In genomic region chr5:138213161-138214029, GRCh38 we compare ENCODE assay signal across 1 cellular context.
TF ChIP-seq lines count a peak whose summit lies in the region.

A gene with protein sequence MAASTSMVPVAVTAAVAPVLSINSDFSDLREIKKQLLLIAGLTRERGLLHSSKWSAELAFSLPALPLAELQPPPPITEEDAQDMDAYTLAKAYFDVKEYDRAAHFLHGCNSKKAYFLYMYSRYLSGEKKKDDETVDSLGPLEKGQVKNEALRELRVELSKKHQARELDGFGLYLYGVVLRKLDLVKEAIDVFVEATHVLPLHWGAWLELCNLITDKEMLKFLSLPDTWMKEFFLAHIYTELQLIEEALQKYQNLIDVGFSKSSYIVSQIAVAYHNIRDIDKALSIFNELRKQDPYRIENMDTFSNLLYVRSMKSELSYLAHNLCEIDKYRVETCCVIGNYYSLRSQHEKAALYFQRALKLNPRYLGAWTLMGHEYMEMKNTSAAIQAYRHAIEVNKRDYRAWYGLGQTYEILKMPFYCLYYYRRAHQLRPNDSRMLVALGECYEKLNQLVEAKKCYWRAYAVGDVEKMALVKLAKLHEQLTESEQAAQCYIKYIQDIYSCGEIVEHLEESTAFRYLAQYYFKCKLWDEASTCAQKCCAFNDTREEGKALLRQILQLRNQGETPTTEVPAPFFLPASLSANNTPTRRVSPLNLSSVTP (minus strand): TSS chr5:138213323. CDS start chr5:138213312, 11 bp downstream.

TF ChIP-seq in K562, 482 proteins besides CTCF, POLR2A, EP300 and RAD21 (continued from another document and continues in another):
- TF ChIP-seq ZNF518B (CRISPR knock-in tag; IDR thresholded peaks at IDR 0.05) (no peak), SPI1 (IDR thresholded peaks at IDR 0.05; ENCODE audit: borderline replicate concordance, low read depth, low read length) (no peak), ZNF507 (tag; conservative IDR thresholded peaks at IDR 0.05) (no peak), IFI16 (CRISPR knock-in tag; IDR thresholded peaks at IDR 0.05) (no peak), GABPB1 (CRISPR knock-in tag; IDR thresholded peaks at IDR 0.05) (0 out of 2 replicates have a peak, but pooled peaks have one; percentile 19), MEF2A (IDR thresholded peaks at IDR 0.05; ENCODE audit: control insufficient read depth, low read depth, low read length) (no peak), SMAD2 (IDR thresholded peaks at IDR 0.05; ENCODE audit: low read depth, low read length) (no peak), EHMT2 (IDR thresholded peaks at IDR 0.05) (no peak), ZNF133 (CRISPR knock-in tag; IDR thresholded peaks at IDR 0.05) (no peak), ZNF316 (IDR thresholded peaks at IDR 0.05) (peak; percentile 66), SLC30A9 (CRISPR knock-in tag; IDR thresholded peaks at IDR 0.05) (no peak), ZNF24 (IDR thresholded peaks at IDR 0.05) (no peak), HDAC3 (IDR thresholded peaks at IDR 0.05; ENCODE audit: borderline replicate concordance, partially characterized antibody) (no peak), PHTF2 (CRISPR knock-in tag; IDR thresholded peaks at IDR 0.05) (no peak), CTBP1 (IDR thresholded peaks at IDR 0.05; ENCODE audit: borderline replicate concordance) (peak; percentile 33), GTF2A2 (tag; IDR thresholded peaks at IDR 0.05) (no peak), MCM3 (IDR thresholded peaks at IDR 0.05) (no peak), ZNF174 (CRISPR knock-in tag; IDR thresholded peaks at IDR 0.05) (no peak), TEAD2 (tag; IDR thresholded peaks at IDR 0.05) (no peak), HMBOX1 (IDR thresholded peaks at IDR 0.05) (no peak), GABPA (tag; conservative IDR thresholded peaks at IDR 0.05; ENCODE audit: low read depth) (no peak), ZNF239 (CRISPR knock-in tag; IDR thresholded peaks at IDR 0.05) (no peak), ZFP1 (CRISPR knock-in tag; IDR thresholded peaks at IDR 0.05) (no peak), ZNF75A (CRISPR knock-in tag; IDR thresholded peaks at IDR 0.05) (no peak), NFATC3 (IDR thresholded peaks at IDR 0.05) (no peak), ZBTB49 (CRISPR knock-in tag; IDR thresholded peaks at IDR 0.05; ENCODE audit: borderline replicate concordance) (no peak), CBX2 (IDR thresholded peaks at IDR 0.05; ENCODE audit: insufficient read depth, low read length, poor library complexity, severe bottlenecking) (no peak), FOSL1 (tag; conservative IDR thresholded peaks at IDR 0.05) (no peak), PHF20 (IDR thresholded peaks at IDR 0.05; ENCODE audit: partially characterized antibody) (peak; percentile 96), MBD2 (IDR thresholded peaks at IDR 0.05; ENCODE audit: borderline replicate concordance, low read depth) (peak; percentile 97), ZNF146 (CRISPR knock-in tag; IDR thresholded peaks at IDR 0.05; ENCODE audit: unreplicated experiment) (no peak), ZNF224 (CRISPR knock-in tag; IDR thresholded peaks at IDR 0.05) (no peak), KLF6 (CRISPR knock-in tag; IDR thresholded peaks at IDR 0.05; ENCODE audit: borderline replicate concordance) (no peak), ZNF197 (CRISPR knock-in tag; IDR thresholded peaks at IDR 0.05; ENCODE audit: low read depth) (no peak), GABPB2 (CRISPR knock-in tag; conservative IDR thresholded peaks at IDR 0.05) (no peak)
- TF ChIP-seq, protein P1, sequence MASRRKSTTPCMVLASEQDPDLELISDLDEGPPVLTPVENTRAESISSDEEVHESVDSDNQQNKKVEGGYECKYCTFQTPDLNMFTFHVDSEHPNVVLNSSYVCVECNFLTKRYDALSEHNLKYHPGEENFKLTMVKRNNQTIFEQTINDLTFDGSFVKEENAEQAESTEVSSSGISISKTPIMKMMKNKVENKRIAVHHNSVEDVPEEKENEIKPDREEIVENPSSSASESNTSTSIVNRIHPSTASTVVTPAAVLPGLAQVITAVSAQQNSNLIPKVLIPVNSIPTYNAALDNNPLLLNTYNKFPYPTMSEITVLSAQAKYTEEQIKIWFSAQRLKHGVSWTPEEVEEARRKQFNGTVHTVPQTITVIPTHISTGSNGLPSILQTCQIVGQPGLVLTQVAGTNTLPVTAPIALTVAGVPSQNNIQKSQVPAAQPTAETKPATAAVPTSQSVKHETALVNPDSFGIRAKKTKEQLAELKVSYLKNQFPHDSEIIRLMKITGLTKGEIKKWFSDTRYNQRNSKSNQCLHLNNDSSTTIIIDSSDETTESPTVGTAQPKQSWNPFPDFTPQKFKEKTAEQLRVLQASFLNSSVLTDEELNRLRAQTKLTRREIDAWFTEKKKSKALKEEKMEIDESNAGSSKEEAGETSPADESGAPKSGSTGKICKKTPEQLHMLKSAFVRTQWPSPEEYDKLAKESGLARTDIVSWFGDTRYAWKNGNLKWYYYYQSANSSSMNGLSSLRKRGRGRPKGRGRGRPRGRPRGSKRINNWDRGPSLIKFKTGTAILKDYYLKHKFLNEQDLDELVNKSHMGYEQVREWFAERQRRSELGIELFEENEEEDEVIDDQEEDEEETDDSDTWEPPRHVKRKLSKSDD (conservative IDR thresholded peaks at IDR 0.05; ENCODE audit: low read length) = no peak
- TF ChIP-seq, protein P2, sequence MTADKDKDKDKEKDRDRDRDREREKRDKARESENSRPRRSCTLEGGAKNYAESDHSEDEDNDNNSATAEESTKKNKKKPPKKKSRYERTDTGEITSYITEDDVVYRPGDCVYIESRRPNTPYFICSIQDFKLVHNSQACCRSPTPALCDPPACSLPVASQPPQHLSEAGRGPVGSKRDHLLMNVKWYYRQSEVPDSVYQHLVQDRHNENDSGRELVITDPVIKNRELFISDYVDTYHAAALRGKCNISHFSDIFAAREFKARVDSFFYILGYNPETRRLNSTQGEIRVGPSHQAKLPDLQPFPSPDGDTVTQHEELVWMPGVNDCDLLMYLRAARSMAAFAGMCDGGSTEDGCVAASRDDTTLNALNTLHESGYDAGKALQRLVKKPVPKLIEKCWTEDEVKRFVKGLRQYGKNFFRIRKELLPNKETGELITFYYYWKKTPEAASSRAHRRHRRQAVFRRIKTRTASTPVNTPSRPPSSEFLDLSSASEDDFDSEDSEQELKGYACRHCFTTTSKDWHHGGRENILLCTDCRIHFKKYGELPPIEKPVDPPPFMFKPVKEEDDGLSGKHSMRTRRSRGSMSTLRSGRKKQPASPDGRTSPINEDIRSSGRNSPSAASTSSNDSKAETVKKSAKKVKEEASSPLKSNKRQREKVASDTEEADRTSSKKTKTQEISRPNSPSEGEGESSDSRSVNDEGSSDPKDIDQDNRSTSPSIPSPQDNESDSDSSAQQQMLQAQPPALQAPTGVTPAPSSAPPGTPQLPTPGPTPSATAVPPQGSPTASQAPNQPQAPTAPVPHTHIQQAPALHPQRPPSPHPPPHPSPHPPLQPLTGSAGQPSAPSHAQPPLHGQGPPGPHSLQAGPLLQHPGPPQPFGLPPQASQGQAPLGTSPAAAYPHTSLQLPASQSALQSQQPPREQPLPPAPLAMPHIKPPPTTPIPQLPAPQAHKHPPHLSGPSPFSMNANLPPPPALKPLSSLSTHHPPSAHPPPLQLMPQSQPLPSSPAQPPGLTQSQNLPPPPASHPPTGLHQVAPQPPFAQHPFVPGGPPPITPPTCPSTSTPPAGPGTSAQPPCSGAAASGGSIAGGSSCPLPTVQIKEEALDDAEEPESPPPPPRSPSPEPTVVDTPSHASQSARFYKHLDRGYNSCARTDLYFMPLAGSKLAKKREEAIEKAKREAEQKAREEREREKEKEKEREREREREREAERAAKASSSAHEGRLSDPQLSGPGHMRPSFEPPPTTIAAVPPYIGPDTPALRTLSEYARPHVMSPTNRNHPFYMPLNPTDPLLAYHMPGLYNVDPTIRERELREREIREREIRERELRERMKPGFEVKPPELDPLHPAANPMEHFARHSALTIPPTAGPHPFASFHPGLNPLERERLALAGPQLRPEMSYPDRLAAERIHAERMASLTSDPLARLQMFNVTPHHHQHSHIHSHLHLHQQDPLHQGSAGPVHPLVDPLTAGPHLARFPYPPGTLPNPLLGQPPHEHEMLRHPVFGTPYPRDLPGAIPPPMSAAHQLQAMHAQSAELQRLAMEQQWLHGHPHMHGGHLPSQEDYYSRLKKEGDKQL (CRISPR knock-in tag; IDR thresholded peaks at IDR 0.05; ENCODE audit: borderline replicate concordance) = no peak
- TF ChIP-seq, protein P3, sequence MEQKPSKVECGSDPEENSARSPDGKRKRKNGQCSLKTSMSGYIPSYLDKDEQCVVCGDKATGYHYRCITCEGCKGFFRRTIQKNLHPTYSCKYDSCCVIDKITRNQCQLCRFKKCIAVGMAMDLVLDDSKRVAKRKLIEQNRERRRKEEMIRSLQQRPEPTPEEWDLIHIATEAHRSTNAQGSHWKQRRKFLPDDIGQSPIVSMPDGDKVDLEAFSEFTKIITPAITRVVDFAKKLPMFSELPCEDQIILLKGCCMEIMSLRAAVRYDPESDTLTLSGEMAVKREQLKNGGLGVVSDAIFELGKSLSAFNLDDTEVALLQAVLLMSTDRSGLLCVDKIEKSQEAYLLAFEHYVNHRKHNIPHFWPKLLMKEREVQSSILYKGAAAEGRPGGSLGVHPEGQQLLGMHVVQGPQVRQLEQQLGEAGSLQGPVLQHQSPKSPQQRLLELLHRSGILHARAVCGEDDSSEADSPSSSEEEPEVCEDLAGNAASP (IDR thresholded peaks at IDR 0.05) = no peak
- TF ChIP-seq, protein P4, sequence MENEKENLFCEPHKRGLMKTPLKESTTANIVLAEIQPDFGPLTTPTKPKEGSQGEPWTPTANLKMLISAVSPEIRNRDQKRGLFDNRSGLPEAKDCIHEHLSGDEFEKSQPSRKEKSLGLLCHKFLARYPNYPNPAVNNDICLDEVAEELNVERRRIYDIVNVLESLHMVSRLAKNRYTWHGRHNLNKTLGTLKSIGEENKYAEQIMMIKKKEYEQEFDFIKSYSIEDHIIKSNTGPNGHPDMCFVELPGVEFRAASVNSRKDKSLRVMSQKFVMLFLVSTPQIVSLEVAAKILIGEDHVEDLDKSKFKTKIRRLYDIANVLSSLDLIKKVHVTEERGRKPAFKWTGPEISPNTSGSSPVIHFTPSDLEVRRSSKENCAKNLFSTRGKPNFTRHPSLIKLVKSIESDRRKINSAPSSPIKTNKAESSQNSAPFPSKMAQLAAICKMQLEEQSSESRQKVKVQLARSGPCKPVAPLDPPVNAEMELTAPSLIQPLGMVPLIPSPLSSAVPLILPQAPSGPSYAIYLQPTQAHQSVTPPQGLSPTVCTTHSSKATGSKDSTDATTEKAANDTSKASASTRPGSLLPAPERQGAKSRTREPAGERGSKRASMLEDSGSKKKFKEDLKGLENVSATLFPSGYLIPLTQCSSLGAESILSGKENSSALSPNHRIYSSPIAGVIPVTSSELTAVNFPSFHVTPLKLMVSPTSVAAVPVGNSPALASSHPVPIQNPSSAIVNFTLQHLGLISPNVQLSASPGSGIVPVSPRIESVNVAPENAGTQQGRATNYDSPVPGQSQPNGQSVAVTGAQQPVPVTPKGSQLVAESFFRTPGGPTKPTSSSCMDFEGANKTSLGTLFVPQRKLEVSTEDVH (IDR thresholded peaks at IDR 0.05; ENCODE audit: low read depth, partially characterized antibody) = peak; percentile 99
